Comparison of ENCODE assay signal across 8 cellular contexts in genomic region chr12:133037207-133038005, GRCh38. TPM values are rescaled to one million over a fixed set of nuclear protein-coding genes. Genes with fewer than 3 reads are reported as not detected.
DNase-seq lines count a peak whose midpoint lies in the region; TF ChIP-seq lines count a peak whose summit lies in the region.

TSS of gene ZNF84 (plus strand) at chr12:133037509. CDS start at chr12:133041468, 3,959 bp downstream.

- peak within 1 kb of the TSS; percentile 92 to 98 (median 98) for H3K27ac Mint-ChIP-seq in nephron
- peak within 1 kb of the TSS; percentile 97 for H3K27ac Mint-ChIP-seq in stimulated activated naive CD8-positive, alpha-beta T cell treated with anti-CD3 and anti-CD28 coated beads, Interleukin-15, Interleukin-2, amounts not matched to agents 100 ng/mL and 50 ng/mL, for 24 hours

- H3K4me1 ChIP-seq in ES-I3 (ENCODE audit: insufficient read depth, low read length) (no peaks in the 10 kb centered on the region), HAP-1 (no peaks in the 10 kb centered on the region), MM.1S (ENCODE audit: low read length) (no peaks in the 10 kb centered on the region)

- no peaks in the 10 kb centered on the region for H3K9me2 ChIP-seq in MM.1S (replicated peaks; ENCODE audit: insufficient read depth, low read length)

- in situ Hi-C loops in HAP-1 (cut with MboI; ENCODE audit: low sequenced_read_pairs) = no loop called here

- H2AFZ ChIP-seq in MM.1S (ENCODE audit: low read length) = peak within 1 kb of the TSS; percentile 42; the same call in 1 of the 2 replicates

- H3K4me3 ChIP-seq in HAP-1 (peak within 1 kb of the TSS; percentile 46), MM.1S (ENCODE audit: low read length) (peak within 1 kb of the TSS; percentile 60), fibroblast of the aortic adventitia (ENCODE audit: low read depth, low read length) (peak within 1 kb of the TSS; percentile 77)

- H3K27me3 ChIP-seq in HAP-1 (ENCODE audit: low read depth) (no peaks in the 10 kb centered on the region), MM.1S (replicated peaks; ENCODE audit: insufficient read depth, low read length) (no peaks in the 10 kb centered on the region)

- no peak for TF ChIP-seq CTCF in MM.1S (IDR thresholded peaks at IDR 0.05; ENCODE audit: low read length)
- no peak for TF ChIP-seq CTCF in fibroblast of the aortic adventitia (IDR thresholded peaks at IDR 0.05; ENCODE audit: insufficient read depth, low read length)
- no peak for TF ChIP-seq CTCF in nephron (IDR thresholded peaks at IDR 0.05; ENCODE audit: unreplicated experiment in 3 of 3)

- H3K9me3 ChIP-seq in ES-I3 (ENCODE audit: control insufficient read depth, insufficient read depth, low read length) (peaks cover 22% of the 10 kb centered on the region), HAP-1 (peaks cover 24% of the 10 kb centered on the region), MM.1S (replicated peaks; ENCODE audit: insufficient read depth, low read length) (no peaks in the 10 kb centered on the region)

- H3K9ac ChIP-seq in ES-I3 (ENCODE audit: low read depth, low read length) (peak within 1 kb of the TSS; percentile 90), MM.1S (ENCODE audit: low read length) (peak within 1 kb of the TSS; percentile 38; the same call in 1 of the 2 replicates)

- H3K4me2 ChIP-seq in MM.1S (ENCODE audit: low read depth, low read length) = peak within 1 kb of the TSS; percentile 39; the same call in 1 of the 2 replicates

- peaks cover 53% of the 10 kb centered on the region for H3K36me3 Mint-ChIP-seq in nephron (ENCODE audit: low read depth)
- peaks cover 68% of the 10 kb centered on the region for H3K36me3 Mint-ChIP-seq in stimulated activated naive CD8-positive, alpha-beta T cell treated with anti-CD3 and anti-CD28 coated beads, Interleukin-15, Interleukin-2, amounts not matched to agents 100 ng/mL and 50 ng/mL, for 24 hours (ENCODE audit: low read depth)

- peaks cover 8% of the 10 kb centered on the region for H3K36me3 ChIP-seq in ES-I3 (ENCODE audit: insufficient read depth, low read length)
- H3K36me3 ChIP-seq in HAP-1 (replicated peaks) = peaks cover 10% of the 10 kb centered on the region
- H3K36me3 ChIP-seq in MM.1S (replicated peaks; ENCODE audit: insufficient read depth, low read length) = no peaks in the 10 kb centered on the region

- H4K20me1 ChIP-seq in MM.1S (ENCODE audit: insufficient read depth, low read length) = no peaks in the 10 kb centered on the region

- no peaks in the 10 kb centered on the region for H3K27me3 Mint-ChIP-seq in nephron (ENCODE audit: low read depth)
- no peaks in the 10 kb centered on the region for H3K27me3 Mint-ChIP-seq in stimulated activated naive CD8-positive, alpha-beta T cell treated with anti-CD3 and anti-CD28 coated beads, Interleukin-15, Interleukin-2, amounts not matched to agents 100 ng/mL and 50 ng/mL, for 24 hours

- H3K9me3 Mint-ChIP-seq in nephron = peaks cover 71% of the 10 kb centered on the region
- H3K9me3 Mint-ChIP-seq in stimulated activated naive CD8-positive, alpha-beta T cell treated with anti-CD3 and anti-CD28 coated beads, Interleukin-15, Interleukin-2, amounts not matched to agents 100 ng/mL and 50 ng/mL, for 24 hours = peaks cover 39% of the 10 kb centered on the region

- peak within 1 kb of the TSS; percentile 76 for H3K27ac ChIP-seq in MM.1S (ENCODE audit: low read length)

- peak within 1 kb of the TSS; percentile 91 to 94 (median 94) for H3K4me3 Mint-ChIP-seq in nephron
- peak within 1 kb of the TSS; percentile 88 for H3K4me3 Mint-ChIP-seq in stimulated activated naive CD8-positive, alpha-beta T cell treated with anti-CD3 and anti-CD28 coated beads, Interleukin-15, Interleukin-2, amounts not matched to agents 100 ng/mL and 50 ng/mL, for 24 hours

- peak; percentile 94 to 96 for DNase-seq in HAP-1 (ENCODE audit: low spot score in 2 of 2)
- DNase-seq in MM.1S = peak; percentile 94
- peak; percentile 95 for DNase-seq in SIG-M5 (lab: John Stamatoyannopoulos, UW)
- peak; percentile 90 for DNase-seq in activated gamma-delta T cell (lab: John Stamatoyannopoulos, UW)
- DNase-seq in fibroblast of the aortic adventitia (ENCODE audit: low read depth) = peak; percentile 98

- no peaks in the 10 kb centered on the region for H3K4me1 Mint-ChIP-seq in nephron
- peaks cover 11% of the 10 kb centered on the region for H3K4me1 Mint-ChIP-seq in stimulated activated naive CD8-positive, alpha-beta T cell treated with anti-CD3 and anti-CD28 coated beads, Interleukin-15, Interleukin-2, amounts not matched to agents 100 ng/mL and 50 ng/mL, for 24 hours (ENCODE audit: low read depth)

- H3K79me2 ChIP-seq in MM.1S (ENCODE audit: low read length) = no peaks in the 10 kb centered on the region

- H3F3A ChIP-seq in MM.1S (ENCODE audit: insufficient read depth, low read length) = peaks cover 4% of the 10 kb centered on the region; the same call in 1 of the 2 replicates

RNA-seq across cellular contexts. Expression of gene ZNF84, which starts in this region (rescaled TPM):
- 25.9 and 26.7 TPM in 2 replicates for total RNA-seq in fibroblast of the aortic adventitia (ENCODE audit: low replicate concordance)

Comparison
In these comparisons a context has a peak if more than half of its experiments do, and no peak if none do; other contexts are left out.
1. Peak in every context shown above with its lines: DNase-seq, H3K4me3 ChIP-seq and H3K27ac ChIP-seq.